In the genomic region with DNA sequence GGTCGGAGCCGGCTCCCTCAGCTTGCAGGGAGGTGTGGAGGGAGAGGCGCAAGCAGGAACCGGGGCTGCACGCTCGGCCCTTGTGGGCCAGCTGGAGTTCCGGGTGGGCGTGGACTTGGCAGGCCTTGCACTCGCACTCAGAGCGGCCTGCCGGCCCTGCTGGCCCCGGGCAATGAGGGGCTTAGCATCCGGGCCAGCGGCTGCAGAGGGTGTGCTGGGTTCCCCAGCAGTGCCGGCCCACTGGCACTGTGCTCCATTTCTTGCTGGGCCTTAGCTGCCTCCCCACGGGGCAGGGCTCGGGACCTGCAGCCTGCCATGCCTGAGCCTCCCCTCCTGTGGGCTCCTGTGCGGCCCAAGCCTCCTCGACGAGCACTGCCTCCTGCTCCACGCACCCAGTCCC, we compare ENCODE assay signal across 13 cellular contexts. TPM values are rescaled to one million over a fixed set of nuclear protein-coding genes. Genes with fewer than 3 reads are reported as not detected.
DNase-seq lines count a peak whose midpoint lies in the region; ATAC-seq and TF ChIP-seq lines count a peak whose summit lies in the region.
"Not testable (repeated sequence)": the region's sequence is repeated elsewhere in the genome, so short reads cannot be mapped to it uniquely, and the experiment has no call there.
"Had no signal": no experiment of that assay in that cellular context is flagged by ENCODE, and none has a peak within 500 bp of the region (broad histone marks: within the 10 kb centered on the region; RNA-seq: fewer than 3 reads in every experiment).

No MANE protein-coding gene starts in this region.

- not testable (repeated sequence) for H3K4me3 ChIP-seq in WERI-Rb-1 (ENCODE audit: low read depth, low read length); endodermal cell (ENCODE audit: low read length); upper lobe of right lung

- H3K27ac Mint-ChIP-seq in endodermal cell = not testable (repeated sequence)

- 95 to 97% methylated on average over 15 to 21 of the region's 21 CpGs for WGBS in endodermal cell (ENCODE audit: insufficient coverage in 1 of 2, insufficient read length in 1 of 2), 2 experiments

- not testable (repeated sequence) for H3K36me3 Mint-ChIP-seq in endodermal cell (ENCODE audit: low read depth)

- H3K9me3 ChIP-seq in WERI-Rb-1 (ENCODE audit: severe bottlenecking) = peaks cover 17% of the 10 kb centered on the region
- not testable (repeated sequence) for H3K9me3 ChIP-seq in endodermal cell (ENCODE audit: control insufficient read depth, low read length); upper lobe of right lung

- not testable (repeated sequence) for H3K4me1 Mint-ChIP-seq in endodermal cell

- DNase-seq in WERI-Rb-1 (peak; percentile 4), endodermal cell (peak; percentile 39), islet precursor cell (peak; percentile 45), left lobe of liver (ENCODE audit: low spot score) (peak; percentile 27), upper lobe of right lung (peak; percentile 52)
- DNase-seq in activated CD8-positive, alpha-beta memory T cell treated with anti-CD3 and anti-CD28 coated beads, Interleukin-2, amount 50 U/mL, for 48 hours = peak; percentile 40

- peaks cover 24% of the 10 kb centered on the region for H3K9me3 Mint-ChIP-seq in endodermal cell

- H3K4me1 ChIP-seq in endodermal cell (ENCODE audit: control insufficient read depth, insufficient read depth, low read length); upper lobe of right lung: not testable (repeated sequence)

- not testable (repeated sequence) for H3K27ac ChIP-seq in WERI-Rb-1; endodermal cell (ENCODE audit: low read depth, low read length); upper lobe of right lung

- intact Hi-C loops in upper lobe of right lung (cut with DNase I) = not testable (repeated sequence)

- not testable (repeated sequence) for H3K9ac ChIP-seq in endodermal cell (ENCODE audit: extremely low read depth, low read length, poor library complexity, severe bottlenecking)

- not testable (repeated sequence) for H3K27me3 ChIP-seq in WERI-Rb-1 (ENCODE audit: insufficient read depth, low read depth, severe bottlenecking); endodermal cell (ENCODE audit: control insufficient read depth, insufficient read depth, low read length, poor library complexity, severe bottlenecking); upper lobe of right lung

- not testable (repeated sequence) for TF ChIP-seq CTCF in WERI-Rb-1 (IDR thresholded peaks at IDR 0.05; ENCODE audit: low read depth, low read length); endodermal cell (conservative IDR thresholded peaks at IDR 0.05); upper lobe of right lung (IDR thresholded peaks at IDR 0.05)

- ATAC-seq in left lobe of liver, upper lobe of right lung: not testable (repeated sequence)

- not testable (repeated sequence) for H3K4me3 Mint-ChIP-seq in endodermal cell

- H3K36me3 ChIP-seq in WERI-Rb-1; endodermal cell (ENCODE audit: control insufficient read depth, insufficient read depth, low read length); upper lobe of right lung: not testable (repeated sequence)

- H3K27me3 Mint-ChIP-seq in endodermal cell (ENCODE audit: insufficient read depth) = not testable (repeated sequence)

RNA-seq across cellular contexts. Expression of a gene that starts 11.2 kb away (rescaled TPM):
- total RNA-seq in endodermal cell = not detected
- not detected for polyA plus RNA-seq in endodermal cell (2013, experiment 1 of 2)
- polyA plus RNA-seq in endodermal cell (2013, experiment 2 of 2) = not detected
- total RNA-seq in left lobe of liver = 0.68 TPM
- total RNA-seq in upper lobe of right lung = 2.8 TPM
- total RNA-seq: A673; CD4-positive, alpha-beta memory T cell; CD4-positive, CD25-positive, alpha-beta regulatory T cell; Daoy; G401; GM12878 had no signal
- polyA plus RNA-seq: CD14-positive monocyte; CD4-positive, alpha-beta memory T cell; CD4-positive, CD25-positive, alpha-beta regulatory T cell had no signal

RNA-seq across cellular contexts. Expression of a gene that starts 41.9 kb away (rescaled TPM):
- total RNA-seq in endodermal cell (100 to 1,000 TPM; 173 to 246 TPM), left lobe of liver (1.8 TPM), upper lobe of right lung (3.3 TPM)
- 353 TPM for polyA plus RNA-seq in endodermal cell (2013, experiment 1 of 2)
- polyA plus RNA-seq in endodermal cell (2013, experiment 2 of 2) = 358 TPM

Comparison
In these comparisons a context has a peak if more than half of its experiments do, and no peak if none do; other contexts are left out.
1. RNA of a gene that starts 41.9 kb away (total RNA-seq): 173 to 246 TPM in endodermal cell; 3.3 TPM in upper lobe of right lung (single experiment) and 1.8 TPM in left lobe of liver (single experiment); every median in the first group is over 10 times any median in the second.
2. Peak in every context shown above with its lines, with median percentiles within 50 percentile points of each other: DNase-seq.